ENCODE assay signal across 11 cellular contexts in the genomic region with DNA sequence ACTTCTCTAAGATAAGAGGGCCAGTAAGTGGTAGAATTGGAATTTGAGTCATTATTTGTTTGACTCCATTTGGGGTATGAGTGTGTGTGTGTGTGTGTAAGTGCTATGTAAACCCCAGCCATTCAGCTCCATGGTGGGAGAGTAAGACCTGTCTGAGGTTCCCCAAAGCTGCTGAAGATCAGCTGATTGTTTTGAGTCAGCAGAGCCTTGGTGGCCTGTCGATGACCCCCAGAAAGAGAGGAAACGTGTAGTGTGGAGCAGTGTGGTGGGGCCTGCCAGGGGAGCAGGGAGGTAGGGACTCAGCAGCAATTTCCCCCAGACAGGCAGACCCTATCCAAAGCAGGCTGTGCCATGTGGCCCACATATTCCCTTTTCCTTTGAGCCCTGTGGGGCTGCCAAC. TPM values are rescaled to one million over a fixed set of nuclear protein-coding genes. Genes with fewer than 3 reads are reported as not detected.
DNase-seq lines count a peak whose midpoint lies in the region; TF ChIP-seq lines count a peak whose summit lies in the region.
"Had no signal": no experiment of that assay in that cellular context is flagged by ENCODE, and none has a peak within 500 bp of the region (broad histone marks: within the 10 kb centered on the region; RNA-seq: fewer than 3 reads in every experiment).

No MANE protein-coding gene starts in this region.

- DNase-seq in GM12865 (ENCODE audit: low read depth) (peak; percentile 54), KG1 (lab: John Stamatoyannopoulos, UW) (peak; percentile 14), fibroblast of lung (ENCODE audit: low read depth in 2 of 2) (peak; percentile 53 to 90), retinal pigment epithelial cell (ENCODE audit: low read depth) (peak; percentile 97), glomerular visceral epithelial cell (ENCODE audit: extremely low spot score) (no peak), endodermal cell (no peak), NCI-H748 (lab: John Stamatoyannopoulos, UW; ENCODE audit: unreplicated experiment) (no peak), Karpas-422 (no peak)
- DNase-seq: mesendoderm, NCI-H187 treated with DMSO at 0.1 percent for 48 hours, SW 1271 had no signal

- H3K9me2 ChIP-seq in Karpas-422 (replicated peaks; ENCODE audit: insufficient read depth, low read length) = no peaks in the 10 kb centered on the region

- H3K79me2 ChIP-seq in fibroblast of lung (ENCODE audit: control insufficient read depth, insufficient read depth, low read length) (peaks cover 78% of the 10 kb centered on the region), Karpas-422 (ENCODE audit: low read length) (peaks cover 68% of the 10 kb centered on the region)

- no peaks in the 10 kb centered on the region for H4K20me1 ChIP-seq in fibroblast of lung (ENCODE audit: control insufficient read depth, extremely low read depth, insufficient read depth, low read length)
- H4K20me1 ChIP-seq in Karpas-422 (ENCODE audit: insufficient read depth, low read depth, low read length) = peaks cover 23% of the 10 kb centered on the region; the same call in 1 of the 2 replicates

- H3K4me3 ChIP-seq in GM12865 (ENCODE audit: low read depth, low read length) = no peak overlapping the region
- peak overlapping the region in 2 of 4 experiments; percentile 20 to 39 for H3K4me3 ChIP-seq in fibroblast of lung (replicated peaks in 1 of 4; ENCODE audit: control extremely low read depth in 1 of 4, insufficient read depth in 1 of 4, low read depth in 3 of 4, low read length in 4 of 4)
- H3K4me3 ChIP-seq in retinal pigment epithelial cell (ENCODE audit: low read length) = peak overlapping the region; percentile 24
- H3K4me3 ChIP-seq in endodermal cell (ENCODE audit: low read length) = no peak overlapping the region
- no peak overlapping the region for H3K4me3 ChIP-seq in Karpas-422 (ENCODE audit: low read length)

- H3K9me3 ChIP-seq in fibroblast of lung (ENCODE audit: control insufficient read depth, insufficient read depth, low read depth, low read length) = no peaks in the 10 kb centered on the region
- H3K9me3 ChIP-seq in endodermal cell (ENCODE audit: control insufficient read depth, low read length) = no peaks in the 10 kb centered on the region
- H3K9me3 ChIP-seq in Karpas-422 (ENCODE audit: low read length) = no peaks in the 10 kb centered on the region

- H3K27ac ChIP-seq in fibroblast of lung (ENCODE audit: insufficient read depth, low read length) (peak overlapping the region; percentile 76), endodermal cell (ENCODE audit: low read depth, low read length) (no peak overlapping the region), Karpas-422 (ENCODE audit: low read length) (no peak overlapping the region)

- H3K4me3 Mint-ChIP-seq in endodermal cell = no peak overlapping the region

- H3K4me1 Mint-ChIP-seq in endodermal cell = peaks cover 8% of the 10 kb centered on the region

- H3K36me3 ChIP-seq in fibroblast of lung (ENCODE audit: control insufficient read depth, insufficient read depth, low read length) (peaks cover 15% of the 10 kb centered on the region), endodermal cell (ENCODE audit: control insufficient read depth, insufficient read depth, low read length) (peaks cover 25% of the 10 kb centered on the region), Karpas-422 (ENCODE audit: insufficient read depth, low read length) (peaks cover 7% of the 10 kb centered on the region)

- no peak overlapping the region for H3K27ac Mint-ChIP-seq in endodermal cell

- H3K4me2 ChIP-seq in fibroblast of lung (ENCODE audit: extremely low read depth, insufficient read depth, low read length) (peak overlapping the region; percentile 75), Karpas-422 (ENCODE audit: low read depth, low read length, poor library complexity, severe bottlenecking) (no peak overlapping the region)

- H2AFZ ChIP-seq in fibroblast of lung (ENCODE audit: low read length) (no peak overlapping the region), Karpas-422 (ENCODE audit: low read length) (no peak overlapping the region)

- peaks cover 7% of the 10 kb centered on the region for H3K4me1 ChIP-seq in fibroblast of lung (ENCODE audit: control insufficient read depth, extremely low read depth, insufficient read depth, low read length)
- no peaks in the 10 kb centered on the region for H3K4me1 ChIP-seq in endodermal cell (ENCODE audit: control insufficient read depth, insufficient read depth, low read length)
- H3K4me1 ChIP-seq in Karpas-422 (ENCODE audit: low read length) = peaks cover 15% of the 10 kb centered on the region

- peaks cover 25% of the 10 kb centered on the region for H3K36me3 Mint-ChIP-seq in endodermal cell (ENCODE audit: low read depth)

- H3K9ac ChIP-seq in fibroblast of lung (ENCODE audit: insufficient read depth, low read length) (peak overlapping the region; percentile 40), endodermal cell (ENCODE audit: extremely low read depth, low read length, poor library complexity, severe bottlenecking) (no peak overlapping the region), Karpas-422 (ENCODE audit: low read length) (no peak overlapping the region)

- H3K27me3 ChIP-seq in fibroblast of lung (ENCODE audit: control insufficient read depth, insufficient read depth, low read length) (no peaks in the 10 kb centered on the region), endodermal cell (ENCODE audit: control insufficient read depth, insufficient read depth, low read length, poor library complexity, severe bottlenecking) (no peaks in the 10 kb centered on the region), Karpas-422 (ENCODE audit: low read length) (no peaks in the 10 kb centered on the region)

- no peak for TF ChIP-seq CTCF in GM12865 (IDR thresholded peaks at IDR 0.05; ENCODE audit: insufficient read depth, low read depth, low read length, missing control alignments)
- TF ChIP-seq CTCF in fibroblast of lung (conservative IDR thresholded peaks at IDR 0.05 in 1 of 2, IDR thresholded peaks at IDR 0.05 in 1 of 2; ENCODE audit: low read depth in 1 of 2, low read length in 2 of 2) = no peak
- no peak for TF ChIP-seq CTCF in retinal pigment epithelial cell (conservative IDR thresholded peaks at IDR 0.05; ENCODE audit: low read depth, low read length)
- no peak for TF ChIP-seq CTCF in endodermal cell (conservative IDR thresholded peaks at IDR 0.05)

- no peaks in the 10 kb centered on the region for H3K27me3 Mint-ChIP-seq in endodermal cell (ENCODE audit: insufficient read depth)

- WGBS in endodermal cell (ENCODE audit: insufficient coverage in 1 of 2, insufficient read length in 1 of 2), 2 experiments = 84% methylated on average over 2 of the region's 2 CpGs; no CpG with 5 or more reads in 1 of the 2 experiments

- no peaks in the 10 kb centered on the region for H3K9me3 Mint-ChIP-seq in endodermal cell

RNA-seq across cellular contexts. Expression of gene DVL3, which starts 5.3 kb away (rescaled TPM):
- total RNA-seq in fibroblast of lung (32.4 and 33.7 TPM in 2 replicates), endodermal cell (10 to 100 TPM; 90.5 to 95.1 TPM)
- polyA plus RNA-seq in fibroblast of lung = 16.5 and 19.8 TPM in 2 replicates
- 25.9 and 39.9 TPM in 2 replicates for polyA plus RNA-seq in fibroblast of lung (2012)
- polyA minus RNA-seq in fibroblast of lung (ENCODE audit: low replicate concordance) = 47.8 and 83.9 TPM in 2 replicates
- polyA plus RNA-seq in endodermal cell (2013, experiment 1 of 2) = 84.3 TPM
- polyA plus RNA-seq in endodermal cell (2013, experiment 2 of 2) = 76.5 TPM
- 62.1 and 106 TPM in 2 replicates for total RNA-seq in Karpas-422 (2014; rRNA removed; shearing (Covaris generic); ENCODE audit: low replicate concordance)

RNA-seq across cellular contexts. Expression of gene AP2M1, which starts 14.2 kb away (rescaled TPM):
- total RNA-seq in fibroblast of lung (362 and 430 TPM in 2 replicates), endodermal cell (100 to 1,000 TPM; 412 to 450 TPM)
- polyA plus RNA-seq in fibroblast of lung = 746 and 902 TPM in 2 replicates
- polyA plus RNA-seq in fibroblast of lung (2012) = 686 and 750 TPM in 2 replicates
- polyA minus RNA-seq in fibroblast of lung (ENCODE audit: low replicate concordance) = 745 and 1,352 TPM in 2 replicates
- polyA plus RNA-seq in endodermal cell (2013, experiment 1 of 2) = 350 TPM
- polyA plus RNA-seq in endodermal cell (2013, experiment 2 of 2) = 319 TPM
- total RNA-seq in Karpas-422 (2014; rRNA removed; shearing (Covaris generic); ENCODE audit: low replicate concordance) = 212 and 265 TPM in 2 replicates

RNA-seq across cellular contexts. Expression of gene EIF2B5, which starts 25.3 kb away (rescaled TPM):
- total RNA-seq in fibroblast of lung = 23.4 and 26.9 TPM in 2 replicates
- 23.8 and 26.7 TPM in 2 replicates for polyA plus RNA-seq in fibroblast of lung
- 19.0 and 26.5 TPM in 2 replicates for polyA plus RNA-seq in fibroblast of lung (2012)
- 24.8 and 27.7 TPM in 2 replicates for polyA minus RNA-seq in fibroblast of lung (ENCODE audit: low replicate concordance)
- total RNA-seq in endodermal cell = 10 to 100 TPM; 33.4 to 37.5 TPM
- polyA plus RNA-seq in endodermal cell (2013, experiment 1 of 2) = 43.1 TPM
- 32.9 TPM for polyA plus RNA-seq in endodermal cell (2013, experiment 2 of 2)
- 59.4 and 68.4 TPM in 2 replicates for total RNA-seq in Karpas-422 (2014; rRNA removed; shearing (Covaris generic); ENCODE audit: low replicate concordance)

RNA-seq across cellular contexts. Expression of gene ABCF3, which starts 25.5 kb away (rescaled TPM):
- total RNA-seq in fibroblast of lung (63.9 and 65.1 TPM in 2 replicates), endodermal cell (10 to 100 TPM; 57.6 to 57.8 TPM)
- 31.3 and 40.2 TPM in 2 replicates for polyA plus RNA-seq in fibroblast of lung
- 32.5 and 41.7 TPM in 2 replicates for polyA plus RNA-seq in fibroblast of lung (2012)
- 146 and 162 TPM in 2 replicates for polyA minus RNA-seq in fibroblast of lung (ENCODE audit: low replicate concordance)
- polyA plus RNA-seq in endodermal cell (2013, experiment 1 of 2) = 42.9 TPM
- 32.9 TPM for polyA plus RNA-seq in endodermal cell (2013, experiment 2 of 2)
- 61.6 and 62.9 TPM in 2 replicates for total RNA-seq in Karpas-422 (2014; rRNA removed; shearing (Covaris generic); ENCODE audit: low replicate concordance)

Comparison
In these comparisons a context has a peak if more than half of its experiments do, and no peak if none do; other contexts are left out.
1. DNase-seq: peak in GM12865 (single experiment), KG1 (single experiment), fibroblast of lung (2 of 2) and retinal pigment epithelial cell (single experiment); none in glomerular visceral epithelial cell (single experiment), endodermal cell (single experiment), NCI-H748 (single experiment) and Karpas-422 (single experiment).